In the genomic region with DNA sequence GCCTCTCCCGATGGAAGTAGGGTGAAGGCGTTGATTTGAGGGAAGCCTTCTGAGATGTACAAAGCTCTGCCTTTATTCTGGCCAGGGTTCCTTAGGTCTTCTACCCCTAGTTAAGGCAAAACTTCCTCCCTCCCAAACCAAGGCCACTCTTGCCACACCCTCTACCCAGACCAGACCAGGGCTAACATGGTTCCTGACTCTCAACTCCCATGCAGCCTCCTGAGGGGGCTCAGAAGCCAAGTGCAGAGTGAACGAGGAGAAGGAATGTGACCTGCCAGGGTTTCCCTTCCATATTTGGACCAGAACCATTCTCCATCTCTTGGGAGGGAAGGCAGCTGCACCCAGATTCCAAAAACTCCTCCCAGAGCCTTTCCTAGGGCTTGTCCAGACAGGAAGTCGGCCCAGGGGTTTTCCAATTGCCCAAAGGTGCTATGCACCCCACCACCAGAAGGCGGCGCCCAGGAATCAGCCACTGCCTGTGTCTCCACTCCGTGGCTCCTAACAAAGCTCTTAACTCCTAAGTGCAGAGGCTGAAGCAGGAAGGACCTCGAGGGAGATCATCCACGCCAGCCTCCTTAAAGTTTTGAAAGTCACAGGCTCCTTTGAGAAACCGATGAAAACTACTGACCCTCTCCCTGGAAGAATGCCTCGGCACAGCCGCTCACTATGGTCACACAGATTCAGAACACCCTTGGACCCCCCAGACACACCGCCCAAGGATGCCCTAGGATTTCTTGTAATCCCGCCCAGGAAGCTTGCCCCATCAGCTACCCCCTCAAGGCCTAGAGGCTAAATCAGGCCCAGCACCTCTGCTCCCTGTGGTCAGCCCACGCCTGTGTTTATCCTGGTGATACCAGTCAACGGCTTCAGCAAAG, we compare ENCODE assay signal across 8 cellular contexts.
DNase-seq lines count a peak whose midpoint lies in the region; ATAC-seq and TF ChIP-seq lines count a peak whose summit lies in the region.

No MANE protein-coding gene starts in this region.

- H3K36me3 Mint-ChIP-seq in CD14-positive monocyte, result no peaks in the 10 kb centered on the region
- H3K36me3 Mint-ChIP-seq in activated CD8-positive, alpha-beta T cell treated with anti-CD3 and anti-CD28 coated beads for 36 hours (ENCODE audit: low read depth), result no peaks in the 10 kb centered on the region
- no peaks in the 10 kb centered on the region for H3K36me3 Mint-ChIP-seq in naive thymus-derived CD8-positive, alpha-beta T cell

- POLR2A ChIA-PET in activated CD8-positive, alpha-beta T cell treated with anti-CD3 and anti-CD28 coated beads for 36 hours (lab: Charles Lee), result no interaction called here
- POLR2A ChIA-PET in naive thymus-derived CD8-positive, alpha-beta T cell (lab: Charles Lee), result no interaction called here

- no peak for TF ChIP-seq POLR2A in transverse colon (IDR thresholded peaks at IDR 0.05)

- H3K4me1 ChIP-seq in transverse colon, result no peaks in the 10 kb centered on the region

- H3K9me3 ChIP-seq in transverse colon, result no peaks in the 10 kb centered on the region

- H3K27ac ChIP-seq in transverse colon, result no peak overlapping the region

- no peak overlapping the region for H3K4me3 Mint-ChIP-seq in CD14-positive monocyte
- H3K4me3 Mint-ChIP-seq in activated CD8-positive, alpha-beta T cell treated with anti-CD3 and anti-CD28 coated beads for 36 hours, result no peak overlapping the region
- no peak overlapping the region for H3K4me3 Mint-ChIP-seq in naive thymus-derived CD8-positive, alpha-beta T cell

- no peaks in the 10 kb centered on the region for H3K36me3 ChIP-seq in transverse colon

- H3K27ac Mint-ChIP-seq in CD14-positive monocyte, result peak overlapping the region in 1 of 7 donors; percentile 9
- H3K27ac Mint-ChIP-seq in activated CD8-positive, alpha-beta T cell treated with anti-CD3 and anti-CD28 coated beads for 36 hours, result no peak overlapping the region
- H3K27ac Mint-ChIP-seq in naive thymus-derived CD8-positive, alpha-beta T cell, result no peak overlapping the region

- peaks cover 6% of the 10 kb centered on the region for H3K27me3 ChIP-seq in transverse colon

- H3K4me1 Mint-ChIP-seq in CD14-positive monocyte, result no peaks in the 10 kb centered on the region
- H3K4me1 Mint-ChIP-seq in activated CD8-positive, alpha-beta T cell treated with anti-CD3 and anti-CD28 coated beads for 36 hours (ENCODE audit: low read depth), result peaks cover 2% of the 10 kb centered on the region
- H3K4me1 Mint-ChIP-seq in naive thymus-derived CD8-positive, alpha-beta T cell, result peaks cover 0 to 3% (median 0%) of the 10 kb centered on the region in 4 donors

- intact Hi-C loops in CD14-positive monocyte (cut with micrococcal nuclease), result loop anchor here (1.0 to 2.0 kb wide), 2 partner anchors 250 kb away; no protein-coding TSS in a partner anchor
- intact Hi-C loops in activated CD8-positive, alpha-beta T cell treated with anti-CD3 and anti-CD28 coated beads for 36 hours (cut with micrococcal nuclease), result loop anchor here (1.0 to 10.0 kb wide), 2 partner anchors 152 to 250 kb away; no protein-coding TSS in a partner anchor
- intact Hi-C loops in transverse colon (cut with DNase I; ENCODE audit: low total_unique reads), result no loop called here

- no peak for TF ChIP-seq EP300 in transverse colon (IDR thresholded peaks at IDR 0.05; ENCODE audit: low read depth)

- peaks cover 7 to 10% (median 9%) of the 10 kb centered on the region in 3 donors for H3K27me3 Mint-ChIP-seq in CD14-positive monocyte (ENCODE audit: low read depth in 3 of 3)
- peaks cover 3% of the 10 kb centered on the region for H3K27me3 Mint-ChIP-seq in activated CD8-positive, alpha-beta T cell treated with anti-CD3 and anti-CD28 coated beads for 36 hours
- H3K27me3 Mint-ChIP-seq in naive thymus-derived CD8-positive, alpha-beta T cell, result peaks cover 0 to 6% (median 0%) of the 10 kb centered on the region in 5 donors

- no peaks in the 10 kb centered on the region for H3K9me3 Mint-ChIP-seq in CD14-positive monocyte
- H3K9me3 Mint-ChIP-seq in activated CD8-positive, alpha-beta T cell treated with anti-CD3 and anti-CD28 coated beads for 36 hours, result no peaks in the 10 kb centered on the region
- no peaks in the 10 kb centered on the region for H3K9me3 Mint-ChIP-seq in naive thymus-derived CD8-positive, alpha-beta T cell

- no peak for DNase-seq in CD14-positive monocyte (ENCODE audit: low spot score)
- peak; percentile 13 for DNase-seq in GOT3 (lab: John Stamatoyannopoulos, UW)
- DNase-seq in NCI-H774 (lab: John Stamatoyannopoulos, UW), result peak; percentile 30
- DNase-seq in activated CD8-positive, alpha-beta T cell treated with anti-CD3 and anti-CD28 coated beads for 36 hours, result peak; percentile 74
- DNase-seq in epidermal melanocyte (ENCODE audit: insufficient read length, low spot score), result peak; percentile 33
- peak; percentile 18 to 74 (median 52) for DNase-seq in naive thymus-derived CD8-positive, alpha-beta T cell
- peak; percentile 77 for DNase-seq in transverse colon

- peak; percentile 97 for TF ChIP-seq CTCF in CD14-positive monocyte (IDR thresholded peaks at IDR 0.05)
- TF ChIP-seq CTCF in activated CD8-positive, alpha-beta T cell treated with anti-CD3 and anti-CD28 coated beads for 36 hours (IDR thresholded peaks at IDR 0.05), result peak; percentile 84
- peak; percentile 79 to 89 (median 89) for TF ChIP-seq CTCF in transverse colon (IDR thresholded peaks at IDR 0.05)

- in situ Hi-C loops in transverse colon (cut with MboI; ENCODE audit: low pct_ligation_motif_present in 1 of 4, low pct_unique_long_range_greater_than_20kb in 1 of 4, low sequenced_read_pairs in 3 of 4), result loop anchor here (10.0 to 25.0 kb wide), 3 partner anchors 242 to 672 kb away; no protein-coding TSS in a partner anchor

- H3K4me3 ChIP-seq in transverse colon, result no peak overlapping the region

- peak; percentile 84 for ATAC-seq in activated CD8-positive, alpha-beta T cell treated with anti-CD3 and anti-CD28 coated beads for 36 hours
- ATAC-seq in naive thymus-derived CD8-positive, alpha-beta T cell, result peak in 1 of 2 donors; percentile 53
- ATAC-seq in HG03025 (IDR thresholded peaks at IDR 0.05; ENCODE audit: low FRiP score, unreplicated experiment), result no peak

- 58 to 100% methylated on average over 1 to 16 of the region's 16 CpGs for WGBS in transverse colon (ENCODE audit: low coverage in 1 of 2), 2 donors

- CTCF ChIA-PET in activated CD8-positive, alpha-beta T cell treated with anti-CD3 and anti-CD28 coated beads for 36 hours (lab: Charles Lee), result interaction anchor here (0.6 to 4.8 kb wide), 36 partner anchors 11 to 692 kb away, joined by 3 to 38 read pairs (median 4); no protein-coding TSS in a partner anchor
